In genomic region chr5:170154297-170154696, GRCh38 we compare ENCODE assay signal across 34 cellular contexts. TPM values are rescaled to one million over a fixed set of nuclear protein-coding genes. Genes with fewer than 3 reads are reported as not detected.
DNase-seq lines count a peak whose midpoint lies in the region; ATAC-seq and TF ChIP-seq lines count a peak whose summit lies in the region.
"Had no signal": no experiment of that assay in that cellular context is flagged by ENCODE, and none has a peak within 500 bp of the region (broad histone marks: within the 10 kb centered on the region; RNA-seq: fewer than 3 reads in every experiment).

No MANE protein-coding gene starts in this region.

- no peaks in the 10 kb centered on the region for H3K9me3 ChIP-seq in SK-N-SH
- H3K9me3 ChIP-seq in OCI-LY7 (ENCODE audit: low read length): no peaks in the 10 kb centered on the region
- H3K9me3 ChIP-seq: BE2C, heart left ventricle, right lobe of liver, upper lobe of left lung had no signal

- H3F3A ChIP-seq in SK-N-SH (replicated peaks; ENCODE audit: insufficient read depth): peaks cover 14% of the 10 kb centered on the region

- BruUV-seq in OCI-LY7 (replicated peaks; lab: Mats Ljungman, UMichigan): no TSS peak

- ATAC-seq in SK-N-SH treated with all-trans-retinoic acid at 6 μM for 48 hours (no peak), GM21737 (IDR thresholded peaks at IDR 0.05; ENCODE audit: unreplicated experiment) (no peak)
- ATAC-seq: activated CD4-positive, alpha-beta T cell treated with anti-CD3 and anti-CD28 coated beads for 36 hours; esophagus mucosa; foreskin keratinocyte; heart left ventricle; left cardiac atrium; right lobe of liver; stimulated activated memory B cell treated with anti-CD40 and anti-IgM and Interleukin-4, amounts not matched to agents 10 μg/mL and 1 μg/mL and 100 μg/mL, for 72 hours had no signal

- no peak overlapping the region for H3K4me2 ChIP-seq in SK-N-SH
- peak overlapping the region; percentile 42; the same call in 1 of the 2 replicates for H3K4me2 ChIP-seq in OCI-LY7 (ENCODE audit: low read length)

- no peak overlapping the region for H3K9ac ChIP-seq in SK-N-SH

- no peak for TF ChIP-seq EP300 in SK-N-SH (IDR thresholded peaks at IDR 0.05; ENCODE audit: borderline replicate concordance in 1 of 2, low read depth in 1 of 2, low read length in 1 of 2)

- DNase-seq in SK-N-SH (peak; percentile 49), NCI-H2107 (lab: John Stamatoyannopoulos, UW) (peak; percentile 4), OCI-LY7 (ENCODE audit: low spot score) (no peak), NCI-H2227 (lab: John Stamatoyannopoulos, UW; ENCODE audit: unreplicated experiment) (no peak), RPMI8226 (no peak)
- DNase-seq in stimulated activated CD4-positive, alpha-beta T cell treated with anti-CD3 and anti-CD28 coated beads, Interleukin-15, amount 100 ng/mL, for 24 hours: no peak
- DNase-seq: activated CD4-positive, alpha-beta T cell treated with anti-CD3 and anti-CD28 coated beads for 36 hours; activated naive CD8-positive, alpha-beta T cell treated with anti-CD3 and anti-CD28 coated beads, Interleukin-2, amount 10 ng/mL, durations not matched to agents 7 days and 5 days; activated T-cell treated with anti-CD3 and anti-CD28 coated beads for 4 hours; BE2C; EL; foreskin keratinocyte; heart left ventricle; Kasumi-1; left cardiac atrium; MV-4-11; NCI-H1694 treated with DMSO at 0.1 percent for 48 hours; NCI-H226; right lobe of liver; stimulated activated CD4-positive, alpha-beta T cell treated with anti-CD3 and anti-CD28 coated beads, Interleukin-4, amount 100 ng/mL, for 1 hour; substantia nigra; upper lobe of left lung had no signal

- H3K27me3 ChIP-seq in SK-N-SH (ENCODE audit: insufficient read depth): no peaks in the 10 kb centered on the region
- H3K27me3 ChIP-seq: BE2C, foreskin keratinocyte, heart left ventricle, right lobe of liver, upper lobe of left lung had no signal

- POLR2A ChIA-PET in SK-N-SH (lab: Yijun Ruan, JAX): no interaction called here
- POLR2A ChIA-PET in OCI-LY7 (lab: Charles Lee): no interaction called here

- CTCF ChIA-PET in SK-N-SH (lab: Yijun Ruan, JAX) (interaction anchor here (0.7 to 1.5 kb wide), 3 partner anchors 28 to 31 kb away, joined by 3 to 5 read pairs (median 3); no protein-coding TSS in a partner anchor), OCI-LY7 (lab: Charles Lee; ENCODE audit: unreplicated experiment) (no interaction called here)

- H3K27ac ChIP-seq in SK-N-SH (ENCODE audit: low read depth in 2 of 2, low read length in 1 of 2) (peak overlapping the region in 1 of 2 experiments; percentile 75; a peak in 2 of 4 replicates), OCI-LY7 (ENCODE audit: low read depth, low read length, poor library complexity, severe bottlenecking) (no peak overlapping the region)
- H3K27ac ChIP-seq: coronary artery, foreskin keratinocyte, heart left ventricle, HL-60, right lobe of liver, RWPE1, upper lobe of left lung had no signal

- H3K36me3 ChIP-seq in SK-N-SH (replicated peaks in 1 of 2; ENCODE audit: control insufficient read depth in 1 of 2, insufficient read depth in 2 of 2, low read length in 1 of 2): no peaks in the 10 kb centered on the region
- no peaks in the 10 kb centered on the region for H3K36me3 ChIP-seq in OCI-LY7 (ENCODE audit: insufficient read depth, low read length)
- H3K36me3 ChIP-seq: BE2C, heart left ventricle, right lobe of liver, upper lobe of left lung had no signal

- no peaks in the 10 kb centered on the region for H3K79me2 ChIP-seq in SK-N-SH (ENCODE audit: insufficient read depth)
- H3K79me2 ChIP-seq in OCI-LY7 (ENCODE audit: insufficient read depth, low read depth, low read length): no peaks in the 10 kb centered on the region

- no peak overlapping the region for H2AFZ ChIP-seq in SK-N-SH (ENCODE audit: low read depth)
- H2AFZ ChIP-seq in OCI-LY7 (ENCODE audit: low read length): peak overlapping the region; percentile 22; the same call in 1 of the 2 replicates

- no peak overlapping the region for H3K4me3 ChIP-seq in SK-N-SH (ENCODE audit: low read depth in 2 of 2, low read length in 1 of 2)
- no peak overlapping the region for H3K4me3 ChIP-seq in OCI-LY7 (ENCODE audit: low read depth, low read length, poor library complexity, severe bottlenecking)
- H3K4me3 ChIP-seq: coronary artery, heart left ventricle, right lobe of liver, upper lobe of left lung had no signal

- no peak for TF ChIP-seq RAD21 in SK-N-SH (IDR thresholded peaks at IDR 0.05; ENCODE audit: low read length)

- intact Hi-C loops in OCI-LY7 (cut with micrococcal nuclease; ENCODE audit: unreplicated experiment): no loop called here

- TF ChIP-seq CTCF in SK-N-SH (IDR thresholded peaks at IDR 0.05): no peak
- TF ChIP-seq CTCF in OCI-LY7 (conservative IDR thresholded peaks at IDR 0.05; ENCODE audit: low read length): no peak

- H3K4me1 ChIP-seq in SK-N-SH (ENCODE audit: control insufficient read depth in 1 of 2, insufficient read depth in 2 of 2, low read depth in 1 of 2, low read length in 1 of 2) (peaks cover 15 to 16% of the 10 kb centered on the region in 2 experiments), OCI-LY7 (ENCODE audit: insufficient read depth, low read length, poor library complexity, severe bottlenecking) (peaks cover 15% of the 10 kb centered on the region)
- H3K4me1 ChIP-seq: BE2C, right lobe of liver had no signal

- H3K9me2 ChIP-seq in SK-N-SH (no peaks in the 10 kb centered on the region), OCI-LY7 (ENCODE audit: insufficient read depth, low read length) (no peaks in the 10 kb centered on the region)

- 50% methylated on average over 1 of the region's 4 CpGs for WGBS in SK-N-SH (ENCODE audit: low lambda C conversion rate)

- no peaks in the 10 kb centered on the region for H4K20me1 ChIP-seq in SK-N-SH (ENCODE audit: insufficient read depth)
- no peaks in the 10 kb centered on the region for H4K20me1 ChIP-seq in OCI-LY7 (ENCODE audit: insufficient read depth, low read length)

TF ChIP-seq in SK-N-SH, 30 proteins besides CTCF, POLR2A, EP300 and RAD21 (continues in another document):
- TF ChIP-seq, protein P1, sequence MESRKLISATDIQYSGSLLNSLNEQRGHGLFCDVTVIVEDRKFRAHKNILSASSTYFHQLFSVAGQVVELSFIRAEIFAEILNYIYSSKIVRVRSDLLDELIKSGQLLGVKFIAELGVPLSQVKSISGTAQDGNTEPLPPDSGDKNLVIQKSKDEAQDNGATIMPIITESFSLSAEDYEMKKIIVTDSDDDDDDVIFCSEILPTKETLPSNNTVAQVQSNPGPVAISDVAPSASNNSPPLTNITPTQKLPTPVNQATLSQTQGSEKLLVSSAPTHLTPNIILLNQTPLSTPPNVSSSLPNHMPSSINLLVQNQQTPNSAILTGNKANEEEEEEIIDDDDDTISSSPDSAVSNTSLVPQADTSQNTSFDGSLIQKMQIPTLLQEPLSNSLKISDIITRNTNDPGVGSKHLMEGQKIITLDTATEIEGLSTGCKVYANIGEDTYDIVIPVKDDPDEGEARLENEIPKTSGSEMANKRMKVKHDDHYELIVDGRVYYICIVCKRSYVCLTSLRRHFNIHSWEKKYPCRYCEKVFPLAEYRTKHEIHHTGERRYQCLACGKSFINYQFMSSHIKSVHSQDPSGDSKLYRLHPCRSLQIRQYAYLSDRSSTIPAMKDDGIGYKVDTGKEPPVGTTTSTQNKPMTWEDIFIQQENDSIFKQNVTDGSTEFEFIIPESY (IDR thresholded peaks at IDR 0.05; ENCODE audit: borderline replicate concordance, low read depth): no peak
- no peak for TF ChIP-seq JUND (IDR thresholded peaks at IDR 0.05)
- TF ChIP-seq NRF1 (IDR thresholded peaks at IDR 0.05; ENCODE audit: low read depth, low read length): no peak
- no peak for TF ChIP-seq FOSL2 (IDR thresholded peaks at IDR 0.05; ENCODE audit: borderline replicate concordance, low read depth)
- no peak for TF ChIP-seq ELF1 (IDR thresholded peaks at IDR 0.05)
- TF ChIP-seq FOXM1 (IDR thresholded peaks at IDR 0.05; ENCODE audit: low read depth): no peak
- TF ChIP-seq RCOR1 (IDR thresholded peaks at IDR 0.05; ENCODE audit: low read length): no peak
- no peak for TF ChIP-seq TEAD4 (IDR thresholded peaks at IDR 0.05; ENCODE audit: borderline replicate concordance, insufficient read depth)

TF ChIP-seq in SK-N-SH treated with all-trans-retinoic acid at 6 μM for 48 hours, 23 proteins besides CTCF, POLR2A, EP300 and RAD21 (continues in another document):
- TF ChIP-seq ZNF565 (CRISPR knock-in tag; conservative IDR thresholded peaks at IDR 0.05; ENCODE audit: low read depth) (no peak), ARNTL (CRISPR knock-in tag; IDR thresholded peaks at IDR 0.05; ENCODE audit: borderline replicate concordance, low read depth) (no peak), TOX (CRISPR knock-in tag; IDR thresholded peaks at IDR 0.05; ENCODE audit: borderline replicate concordance) (no peak)
- TF ChIP-seq, protein P2, sequence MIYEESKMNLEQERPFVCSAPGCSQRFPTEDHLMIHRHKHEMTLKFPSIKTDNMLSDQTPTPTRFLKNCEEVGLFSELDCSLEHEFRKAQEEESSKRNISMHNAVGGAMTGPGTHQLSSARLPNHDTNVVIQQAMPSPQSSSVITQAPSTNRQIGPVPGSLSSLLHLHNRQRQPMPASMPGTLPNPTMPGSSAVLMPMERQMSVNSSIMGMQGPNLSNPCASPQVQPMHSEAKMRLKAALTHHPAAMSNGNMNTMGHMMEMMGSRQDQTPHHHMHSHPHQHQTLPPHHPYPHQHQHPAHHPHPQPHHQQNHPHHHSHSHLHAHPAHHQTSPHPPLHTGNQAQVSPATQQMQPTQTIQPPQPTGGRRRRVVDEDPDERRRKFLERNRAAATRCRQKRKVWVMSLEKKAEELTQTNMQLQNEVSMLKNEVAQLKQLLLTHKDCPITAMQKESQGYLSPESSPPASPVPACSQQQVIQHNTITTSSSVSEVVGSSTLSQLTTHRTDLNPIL (CRISPR knock-in tag; IDR thresholded peaks at IDR 0.05; ENCODE audit: low read depth): no peak

RNA-seq across cellular contexts. Expression of gene FOXI1, which starts 48.6 kb away (rescaled TPM):
- not detected in 2 replicates for polyA plus RNA-seq in SK-N-SH (2012; rRNA removed)
- not detected in 2 replicates for polyA plus RNA-seq in SK-N-SH (2012; cell fraction: cytosol; rRNA removed)
- polyA plus RNA-seq in SK-N-SH (2012; cell fraction: nucleus; rRNA removed): not detected in 2 replicates
- not detected in 2 replicates for total RNA-seq in OCI-LY7 (2014; rRNA removed; shearing (Covaris generic))
- not detected in 2 replicates for total RNA-seq in OCI-LY7 (2022)
- total RNA-seq: activated CD4-positive, alpha-beta T cell treated with anti-CD3 and anti-CD28 coated beads for 36 hours; activated naive CD8-positive, alpha-beta T cell treated with anti-CD3 and anti-CD28 coated beads, Interleukin-2, amount 10 ng/mL, durations not matched to agents 7 days and 5 days; astrocyte; cardiac septum; foreskin keratinocyte; H1; heart left ventricle; left cardiac atrium; myocyte; posterior vena cava; right lobe of liver had no signal
- polyA plus RNA-seq: foreskin keratinocyte, H1, heart left ventricle had no signal

Comparison
In these comparisons a context has a peak if more than half of its experiments do, and no peak if none do; other contexts are left out.
1. DNase-seq: peak in SK-N-SH (single experiment) and NCI-H2107 (single experiment); none in OCI-LY7 (single experiment), NCI-H2227 (single experiment), RPMI8226 (single experiment) and stimulated activated CD4-positive, alpha-beta T cell treated with anti-CD3 and anti-CD28 coated beads, Interleukin-15, amount 100 ng/mL, for 24 hours (single experiment).